In genomic region chrX:38156838-38157237, GRCh38 we compare ENCODE assay signal across 1 cellular context.
TF ChIP-seq lines count a peak whose summit lies in the region.

No MANE protein-coding gene starts in this region.

TF ChIP-seq in K562, 482 proteins besides CTCF, POLR2A, EP300 and RAD21 (continued from another document):
- TF ChIP-seq JUND (IDR thresholded peaks at IDR 0.05; ENCODE audit: borderline replicate concordance, low read depth, low read length), result no peak
- TF ChIP-seq JUND (tag; IDR thresholded peaks at IDR 0.05; ENCODE audit: borderline replicate concordance, low read depth, low read length), result peak; percentile 22; the same call in 1 of the 3 replicates
- TF ChIP-seq, protein P1, sequence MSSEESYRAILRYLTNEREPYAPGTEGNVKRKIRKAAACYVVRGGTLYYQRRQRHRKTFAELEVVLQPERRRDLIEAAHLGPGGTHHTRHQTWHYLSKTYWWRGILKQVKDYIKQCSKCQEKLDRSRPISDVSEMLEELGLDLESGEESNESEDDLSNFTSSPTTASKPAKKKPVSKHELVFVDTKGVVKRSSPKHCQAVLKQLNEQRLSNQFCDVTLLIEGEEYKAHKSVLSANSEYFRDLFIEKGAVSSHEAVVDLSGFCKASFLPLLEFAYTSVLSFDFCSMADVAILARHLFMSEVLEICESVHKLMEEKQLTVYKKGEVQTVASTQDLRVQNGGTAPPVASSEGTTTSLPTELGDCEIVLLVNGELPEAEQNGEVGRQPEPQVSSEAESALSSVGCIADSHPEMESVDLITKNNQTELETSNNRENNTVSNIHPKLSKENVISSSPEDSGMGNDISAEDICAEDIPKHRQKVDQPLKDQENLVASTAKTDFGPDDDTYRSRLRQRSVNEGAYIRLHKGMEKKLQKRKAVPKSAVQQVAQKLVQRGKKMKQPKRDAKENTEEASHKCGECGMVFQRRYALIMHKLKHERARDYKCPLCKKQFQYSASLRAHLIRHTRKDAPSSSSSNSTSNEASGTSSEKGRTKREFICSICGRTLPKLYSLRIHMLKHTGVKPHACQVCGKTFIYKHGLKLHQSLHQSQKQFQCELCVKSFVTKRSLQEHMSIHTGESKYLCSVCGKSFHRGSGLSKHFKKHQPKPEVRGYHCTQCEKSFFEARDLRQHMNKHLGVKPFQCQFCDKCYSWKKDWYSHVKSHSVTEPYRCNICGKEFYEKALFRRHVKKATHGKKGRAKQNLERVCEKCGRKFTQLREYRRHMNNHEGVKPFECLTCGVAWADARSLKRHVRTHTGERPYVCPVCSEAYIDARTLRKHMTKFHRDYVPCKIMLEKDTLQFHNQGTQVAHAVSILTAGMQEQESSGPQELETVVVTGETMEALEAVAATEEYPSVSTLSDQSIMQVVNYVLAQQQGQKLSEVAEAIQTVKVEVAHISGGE (CRISPR knock-in tag; IDR thresholded peaks at IDR 0.05), result 0 out of 6 replicates have a peak, but pooled peaks of 1 of the 3 experiments have one; percentile 11
- TF ChIP-seq ATF1 (CRISPR knock-in tag; IDR thresholded peaks at IDR 0.05), result no peak
- 0 out of 2 replicates have a peak, but pooled peaks have one; percentile 23 for TF ChIP-seq ATF1 (tag; IDR thresholded peaks at IDR 0.05)
- TF ChIP-seq FOSL1 (tag; conservative IDR thresholded peaks at IDR 0.05), result peak; percentile 55
- peak; percentile 65 for TF ChIP-seq TEAD4 (IDR thresholded peaks at IDR 0.05; ENCODE audit: low read length)
- TF ChIP-seq TEAD4 (CRISPR knock-in tag; IDR thresholded peaks at IDR 0.05; ENCODE audit: borderline replicate concordance), result no peak
- TF ChIP-seq SNIP1 (IDR thresholded peaks at IDR 0.05; ENCODE audit: low read depth), result no peak
- TF ChIP-seq NCOR1 (IDR thresholded peaks at IDR 0.05), result 0 out of 2 replicates have a peak, but pooled peaks have one; percentile 12
- peak; percentile 37; the same call in 1 of the 2 replicates for TF ChIP-seq FOXM1 (IDR thresholded peaks at IDR 0.05; ENCODE audit: low read depth)
- TF ChIP-seq FOXM1 (CRISPR knock-in tag; IDR thresholded peaks at IDR 0.05; ENCODE audit: low read depth), result no peak
- TF ChIP-seq BACH1 (tag; IDR thresholded peaks at IDR 0.05), result peak; percentile 36; the same call in 1 of the 2 replicates
- TF ChIP-seq SPI1 (IDR thresholded peaks at IDR 0.05; ENCODE audit: borderline replicate concordance, low read depth, low read length), result peak; percentile 43; the same call in 1 of the 2 replicates
- no peak for TF ChIP-seq RFX7 (CRISPR knock-in tag; IDR thresholded peaks at IDR 0.05)
- TF ChIP-seq CEBPB (tag; IDR thresholded peaks at IDR 0.05), result peak; percentile 31; the same call in 1 of the 2 replicates
- 0 out of 4 replicates have a peak, but pooled peaks of 1 of the 2 experiments have one; percentile 21 for TF ChIP-seq FOXA3 (CRISPR knock-in tag; conservative IDR thresholded peaks at IDR 0.05 in 1 of 2, IDR thresholded peaks at IDR 0.05 in 1 of 2)
- TF ChIP-seq L3MBTL2 (IDR thresholded peaks at IDR 0.05), result peak; percentile 47
